13 cellular contexts compared by ENCODE assay signal in the genomic region with DNA sequence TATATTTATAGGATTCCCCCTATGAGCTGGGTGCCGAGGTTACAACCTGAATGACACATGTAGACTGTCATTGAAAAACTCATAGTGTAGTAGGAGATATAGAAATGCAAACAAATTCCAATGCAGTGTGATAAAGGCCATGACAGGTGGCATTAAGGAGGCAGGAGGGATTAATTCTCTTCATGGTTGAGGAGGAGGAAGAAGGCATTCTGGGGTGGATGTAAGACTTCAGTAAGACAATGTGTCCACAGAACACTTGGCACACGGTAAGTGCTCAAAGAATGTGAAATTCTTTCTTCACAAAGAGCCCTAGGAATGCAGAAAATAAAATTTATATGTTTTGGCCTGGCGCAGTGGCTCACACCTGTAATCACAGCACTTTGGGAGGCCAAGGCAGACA.
"Had no signal": no experiment of that assay in that cellular context is flagged by ENCODE, and none has a peak within 500 bp of the region (broad histone marks: within the 10 kb centered on the region; RNA-seq: fewer than 3 reads in every experiment).

No MANE protein-coding gene starts in this region.

- H3K27ac Mint-ChIP-seq: activated naive CD4-positive, alpha-beta T cell treated with anti-CD3 and anti-CD28 coated beads, Interleukin-2, amount 50 U/mL, for 24 hours; activated T-cell treated with anti-CD3 and anti-CD28 coated beads, Interleukin-2, amount 50 U/mL, for 72 hours; effector memory CD8-positive, alpha-beta T cell; natural killer cell treated with Interleukin-12 subunit alpha and Interleukin-12 subunit beta and Interleukin-15 and Interleukin-18, amount 100 ng/mL, for 72 hours; T-helper 1 cell treated with Interleukin-12 subunit alpha and Interleukin-12 subunit beta and Interleukin-4 antibody, amounts not matched to agents 30 μg/mL and 1 μg/mL, for 36 hours had no signal

- H3K4me3 ChIP-seq: ascending aorta, suprapubic skin had no signal

- H3K27ac ChIP-seq: ascending aorta, suprapubic skin had no signal

- H3K27me3 Mint-ChIP-seq: activated naive CD4-positive, alpha-beta T cell treated with anti-CD3 and anti-CD28 coated beads, Interleukin-2, amount 50 U/mL, for 24 hours had no signal

- ATAC-seq: activated T-cell treated with anti-CD3 and anti-CD28 coated beads, Interleukin-2, amount 50 U/mL, for 72 hours; effector memory CD8-positive, alpha-beta T cell; natural killer cell treated with Interleukin-12 subunit alpha and Interleukin-12 subunit beta and Interleukin-15 and Interleukin-18, amount 100 ng/mL, for 72 hours; stimulated activated naive CD8-positive, alpha-beta T cell treated with anti-CD3 and anti-CD28 coated beads, Interleukin-15, Interleukin-2, amounts not matched to agents 100 U/mL and 50 U/mL, for 24 hours had no signal

- H3K4me3 Mint-ChIP-seq: activated naive CD4-positive, alpha-beta T cell treated with anti-CD3 and anti-CD28 coated beads, Interleukin-2, amount 50 U/mL, for 24 hours; activated T-cell treated with anti-CD3 and anti-CD28 coated beads, Interleukin-2, amount 50 U/mL, for 72 hours; effector memory CD8-positive, alpha-beta T cell; natural killer cell treated with Interleukin-12 subunit alpha and Interleukin-12 subunit beta and Interleukin-15 and Interleukin-18, amount 100 ng/mL, for 72 hours; T-helper 1 cell treated with Interleukin-12 subunit alpha and Interleukin-12 subunit beta and Interleukin-4 antibody, amounts not matched to agents 30 μg/mL and 1 μg/mL, for 36 hours had no signal

- H3K9me3 Mint-ChIP-seq: activated naive CD4-positive, alpha-beta T cell treated with anti-CD3 and anti-CD28 coated beads, Interleukin-2, amount 50 U/mL, for 24 hours; activated T-cell treated with anti-CD3 and anti-CD28 coated beads, Interleukin-2, amount 50 U/mL, for 72 hours; effector memory CD8-positive, alpha-beta T cell; natural killer cell treated with Interleukin-12 subunit alpha and Interleukin-12 subunit beta and Interleukin-15 and Interleukin-18, amount 100 ng/mL, for 72 hours; T-helper 1 cell treated with Interleukin-12 subunit alpha and Interleukin-12 subunit beta and Interleukin-4 antibody, amounts not matched to agents 30 μg/mL and 1 μg/mL, for 36 hours had no signal

- H3K4me1 ChIP-seq: ascending aorta, suprapubic skin had no signal

- H3K9me3 ChIP-seq: ascending aorta, suprapubic skin had no signal

- H3K27me3 ChIP-seq: ascending aorta, suprapubic skin had no signal

- H3K36me3 ChIP-seq: ascending aorta, suprapubic skin had no signal

- H3K36me3 Mint-ChIP-seq: activated naive CD4-positive, alpha-beta T cell treated with anti-CD3 and anti-CD28 coated beads, Interleukin-2, amount 50 U/mL, for 24 hours; natural killer cell treated with Interleukin-12 subunit alpha and Interleukin-12 subunit beta and Interleukin-15 and Interleukin-18, amount 100 ng/mL, for 72 hours had no signal

- DNase-seq: activated CD4-positive, alpha-beta T cell treated with anti-CD3 and anti-CD28 coated beads for 1 hour; activated CD4-positive, alpha-beta T cell treated with anti-CD3 and anti-CD28 coated beads, Interleukin-2, amount 50 U/mL, for 4 hours; activated effector memory CD4-positive, alpha-beta T cell treated with anti-CD3 and anti-CD28 coated beads, Interleukin-2, amount 50 U/mL, for 16 hours; activated T-cell treated with anti-CD3 and anti-CD28 coated beads, Interleukin-2, amount 50 U/mL, for 72 hours; effector memory CD8-positive, alpha-beta T cell; nucleus accumbens; posterior cingulate gyrus; stimulated activated naive CD8-positive, alpha-beta T cell treated with anti-CD3 and anti-CD28 coated beads, Interleukin-15, Interleukin-2, amounts not matched to agents 100 U/mL and 50 U/mL, for 24 hours had no signal
